In genomic region chr18:3771121-3771971, GRCh38 we compare ENCODE assay signal across 8 cellular contexts.
DNase-seq lines count a peak whose midpoint lies in the region; ATAC-seq and TF ChIP-seq lines count a peak whose summit lies in the region.

No MANE protein-coding gene starts in this region.

- ATAC-seq in GM19452 (IDR thresholded peaks at IDR 0.05; ENCODE audit: unreplicated experiment) (peak; percentile 98), HG03571 (IDR thresholded peaks at IDR 0.05; ENCODE audit: unreplicated experiment) (peak; percentile 97)
- peak; percentile 99 for ATAC-seq in stimulated activated naive CD8-positive, alpha-beta T cell treated with anti-CD3 and anti-CD28 coated beads, Interleukin-15, Interleukin-2, amounts not matched to agents 100 U/mL and 50 U/mL, for 24 hours

- no peaks in the 10 kb centered on the region for H3K79me2 ChIP-seq in neural cell (replicated peaks; ENCODE audit: insufficient read depth, low read length)

- H3K36me3 Mint-ChIP-seq in CD8-positive, alpha-beta memory T cell = no peaks in the 10 kb centered on the region

- no peak overlapping the region for H3K27ac ChIP-seq in CD8-positive, alpha-beta memory T cell (ENCODE audit: low read depth, low read length)
- no peak overlapping the region for H3K27ac ChIP-seq in neural cell (ENCODE audit: low read length)

- H3K27me3 ChIP-seq in CD8-positive, alpha-beta memory T cell (ENCODE audit: insufficient read depth, low read length, poor library complexity, severe bottlenecking) = no peaks in the 10 kb centered on the region
- H3K27me3 ChIP-seq in neural cell (ENCODE audit: insufficient read depth, low read depth, low read length) = no peaks in the 10 kb centered on the region

- peak; percentile 41 to 69 (median 51) for DNase-seq in CD8-positive, alpha-beta memory T cell
- peak; percentile 80 for DNase-seq in RPMI7951 (ENCODE audit: low read depth)
- peak; percentile 61 for DNase-seq in activated T-helper 9 cell treated with anti-CD3 and anti-CD28 coated beads, Interleukin-2, amount 50 U/mL, for 16 hours (ENCODE audit: low read depth)
- DNase-seq in fibroblast of villous mesenchyme (ENCODE audit: low read depth) = peak; percentile 93
- peak; percentile 89 for DNase-seq in stimulated activated naive CD8-positive, alpha-beta T cell treated with anti-CD3 and anti-CD28 coated beads, Interleukin-15, Interleukin-2, amounts not matched to agents 100 U/mL and 50 U/mL, for 24 hours

- H3K27me3 Mint-ChIP-seq in CD8-positive, alpha-beta memory T cell = peaks cover 6 to 33% of the 10 kb centered on the region in 2 donors

- H3K4me1 ChIP-seq in CD8-positive, alpha-beta memory T cell (ENCODE audit: insufficient read depth, low read length) = peaks cover 5% of the 10 kb centered on the region

- H3K4me1 Mint-ChIP-seq in CD8-positive, alpha-beta memory T cell = peaks cover 9 to 20% (median 16%) of the 10 kb centered on the region in 3 donors

- TF ChIP-seq CTCF in fibroblast of villous mesenchyme (IDR thresholded peaks at IDR 0.05; ENCODE audit: insufficient read depth, low read depth, low read length) (peak; percentile 95), neural cell (IDR thresholded peaks at IDR 0.05; ENCODE audit: poor library complexity, severe bottlenecking) (peak; percentile 91)

- POLR2A ChIA-PET in CD8-positive, alpha-beta memory T cell (lab: Charles Lee) = no interaction called here

- H3K4me3 Mint-ChIP-seq in CD8-positive, alpha-beta memory T cell = peak overlapping the region in 6 of 7 donors; percentile 29 to 78 (median 58)

- no peaks in the 10 kb centered on the region for H3K36me3 ChIP-seq in CD8-positive, alpha-beta memory T cell (ENCODE audit: insufficient read depth, low read length)
- no peaks in the 10 kb centered on the region for H3K36me3 ChIP-seq in neural cell (ENCODE audit: insufficient read depth, low read length)

- peak overlapping the region in 1 of 8 donors; percentile 59 for H3K27ac Mint-ChIP-seq in CD8-positive, alpha-beta memory T cell

- peaks cover 0 to under 1% (median 0%) of the 10 kb centered on the region in 5 donors for H3K9me3 Mint-ChIP-seq in CD8-positive, alpha-beta memory T cell

- CTCF ChIA-PET in CD8-positive, alpha-beta memory T cell (lab: Charles Lee) = interaction anchor here (0.6 to 1.9 kb wide), 10 partner anchors 10 to 422 kb away, joined by 3 to 12 read pairs (median 4); no protein-coding TSS in a partner anchor

- H3F3A ChIP-seq in neural cell (ENCODE audit: insufficient read depth, low read length, poor library complexity, severe bottlenecking) = no peaks in the 10 kb centered on the region

- H2AFZ ChIP-seq in neural cell (ENCODE audit: low read depth, low read length) = no peak overlapping the region

- H3K4me3 ChIP-seq in CD8-positive, alpha-beta memory T cell (ENCODE audit: low read length) = peak overlapping the region; percentile 21
- H3K4me3 ChIP-seq in fibroblast of villous mesenchyme (ENCODE audit: low read depth, low read length) = peak overlapping the region; percentile 49
- peak overlapping the region; percentile 60 for H3K4me3 ChIP-seq in neural cell (ENCODE audit: low read length)

- H4K20me1 ChIP-seq in neural cell (ENCODE audit: insufficient read depth) = no peaks in the 10 kb centered on the region

- no peaks in the 10 kb centered on the region for H3K9me3 ChIP-seq in CD8-positive, alpha-beta memory T cell (ENCODE audit: low read length)
- no peaks in the 10 kb centered on the region for H3K9me3 ChIP-seq in neural cell (ENCODE audit: low read length)

- TF ChIP-seq RAD21 in neural cell (conservative IDR thresholded peaks at IDR 0.05) = peak; percentile 89

- TF ChIP-seq EP300 in neural cell (conservative IDR thresholded peaks at IDR 0.05; ENCODE audit: poor library complexity, severe bottlenecking) = peak; percentile 34

- H3K4me2 ChIP-seq in neural cell (ENCODE audit: low read length) = no peak overlapping the region

- peak overlapping the region; percentile 32 for H3K9ac ChIP-seq in neural cell (ENCODE audit: low read length)

- H3K9me2 ChIP-seq in neural cell (ENCODE audit: insufficient read depth, low read length) = no peaks in the 10 kb centered on the region

TF ChIP-seq in neural cell, 6 proteins besides CTCF, POLR2A, EP300 and RAD21:
- TF ChIP-seq REST (IDR thresholded peaks at IDR 0.05; ENCODE audit: borderline replicate concordance) (no peak), EZH2 (IDR thresholded peaks at IDR 0.05; ENCODE audit: borderline replicate concordance, insufficient read depth, low read length, poor library complexity, severe bottlenecking) (no peak), MXI1 (conservative IDR thresholded peaks at IDR 0.05; ENCODE audit: poor library complexity, severe bottlenecking) (peak; percentile 35), SMC3 (conservative IDR thresholded peaks at IDR 0.05; ENCODE audit: poor library complexity) (peak; percentile 82), POLR2AphosphoS5 (IDR thresholded peaks at IDR 0.05) (peak; percentile 40)
